In the genomic region with DNA sequence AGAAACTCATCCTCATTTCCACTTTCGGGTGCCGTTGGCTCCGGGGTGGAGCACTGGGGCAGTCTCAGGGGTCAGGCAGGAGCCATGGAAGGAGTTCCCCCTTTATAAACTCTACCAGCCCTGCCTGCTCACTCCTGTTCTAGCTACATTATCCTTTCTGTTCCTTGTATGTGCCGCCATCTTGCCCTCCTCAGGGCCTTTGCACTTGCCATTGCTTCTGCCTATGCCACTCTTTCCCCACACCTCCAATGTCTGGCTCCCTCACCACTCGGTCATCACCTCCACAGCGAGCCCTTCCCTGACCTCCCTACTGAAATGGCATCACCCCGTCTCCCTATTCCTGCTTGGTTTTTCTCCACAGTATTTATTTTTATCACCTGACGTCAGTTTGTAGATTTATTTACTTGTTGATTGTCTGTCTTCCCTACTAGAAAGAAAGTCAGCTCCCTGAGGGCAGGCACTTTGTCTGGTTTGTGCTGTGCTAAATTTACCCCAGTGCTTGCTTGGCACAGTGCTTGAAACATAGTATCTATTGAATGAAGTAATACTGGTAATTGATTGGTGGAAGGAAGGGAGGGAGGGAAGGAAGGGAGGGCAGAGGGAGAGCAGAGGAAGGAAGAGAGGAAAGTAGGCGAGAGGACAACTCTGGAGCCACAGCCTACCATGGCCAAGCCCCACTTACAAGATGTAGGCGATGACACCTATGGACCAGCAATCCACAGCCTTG, we compare ENCODE assay signal across 1 cellular context.
TF ChIP-seq lines count a peak whose summit lies in the region.

No MANE protein-coding gene starts in this region.

TF ChIP-seq in PFSK-1, 5 proteins besides CTCF, POLR2A, EP300 and RAD21:
- TF ChIP-seq, protein P1, sequence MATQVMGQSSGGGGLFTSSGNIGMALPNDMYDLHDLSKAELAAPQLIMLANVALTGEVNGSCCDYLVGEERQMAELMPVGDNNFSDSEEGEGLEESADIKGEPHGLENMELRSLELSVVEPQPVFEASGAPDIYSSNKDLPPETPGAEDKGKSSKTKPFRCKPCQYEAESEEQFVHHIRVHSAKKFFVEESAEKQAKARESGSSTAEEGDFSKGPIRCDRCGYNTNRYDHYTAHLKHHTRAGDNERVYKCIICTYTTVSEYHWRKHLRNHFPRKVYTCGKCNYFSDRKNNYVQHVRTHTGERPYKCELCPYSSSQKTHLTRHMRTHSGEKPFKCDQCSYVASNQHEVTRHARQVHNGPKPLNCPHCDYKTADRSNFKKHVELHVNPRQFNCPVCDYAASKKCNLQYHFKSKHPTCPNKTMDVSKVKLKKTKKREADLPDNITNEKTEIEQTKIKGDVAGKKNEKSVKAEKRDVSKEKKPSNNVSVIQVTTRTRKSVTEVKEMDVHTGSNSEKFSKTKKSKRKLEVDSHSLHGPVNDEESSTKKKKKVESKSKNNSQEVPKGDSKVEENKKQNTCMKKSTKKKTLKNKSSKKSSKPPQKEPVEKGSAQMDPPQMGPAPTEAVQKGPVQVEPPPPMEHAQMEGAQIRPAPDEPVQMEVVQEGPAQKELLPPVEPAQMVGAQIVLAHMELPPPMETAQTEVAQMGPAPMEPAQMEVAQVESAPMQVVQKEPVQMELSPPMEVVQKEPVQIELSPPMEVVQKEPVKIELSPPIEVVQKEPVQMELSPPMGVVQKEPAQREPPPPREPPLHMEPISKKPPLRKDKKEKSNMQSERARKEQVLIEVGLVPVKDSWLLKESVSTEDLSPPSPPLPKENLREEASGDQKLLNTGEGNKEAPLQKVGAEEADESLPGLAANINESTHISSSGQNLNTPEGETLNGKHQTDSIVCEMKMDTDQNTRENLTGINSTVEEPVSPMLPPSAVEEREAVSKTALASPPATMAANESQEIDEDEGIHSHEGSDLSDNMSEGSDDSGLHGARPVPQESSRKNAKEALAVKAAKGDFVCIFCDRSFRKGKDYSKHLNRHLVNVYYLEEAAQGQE (IDR thresholded peaks at IDR 0.05; ENCODE audit: insufficient read depth in 1 of 2, low read depth in 2 of 2, low read length in 2 of 2), result no peak
- peak; percentile 16; the same call in 1 of the 2 replicates for TF ChIP-seq POLR2AphosphoS5 (IDR thresholded peaks at IDR 0.05; ENCODE audit: low read depth, low read length)
